ENCODE assay signal across 1 cellular context in genomic region chr20:53550590-53551187, GRCh38.
TF ChIP-seq lines count a peak whose summit lies in the region.

No MANE protein-coding gene starts in this region.

TF ChIP-seq in HepG2, 621 proteins besides CTCF, POLR2A, EP300 and RAD21 (continued from another document and continues in another):
- no peak for TF ChIP-seq ZBTB40 (IDR thresholded peaks at IDR 0.05)
- TF ChIP-seq ZBTB40 (CRISPR knock-in tag; IDR thresholded peaks at IDR 0.05) = 0 out of 2 replicates have a peak, but pooled peaks have one; percentile 6
- no peak for TF ChIP-seq ZSCAN12 (CRISPR knock-in tag; IDR thresholded peaks at IDR 0.05)
- no peak for TF ChIP-seq ZNF7 (CRISPR knock-in tag; IDR thresholded peaks at IDR 0.05)
- TF ChIP-seq, protein P1, sequence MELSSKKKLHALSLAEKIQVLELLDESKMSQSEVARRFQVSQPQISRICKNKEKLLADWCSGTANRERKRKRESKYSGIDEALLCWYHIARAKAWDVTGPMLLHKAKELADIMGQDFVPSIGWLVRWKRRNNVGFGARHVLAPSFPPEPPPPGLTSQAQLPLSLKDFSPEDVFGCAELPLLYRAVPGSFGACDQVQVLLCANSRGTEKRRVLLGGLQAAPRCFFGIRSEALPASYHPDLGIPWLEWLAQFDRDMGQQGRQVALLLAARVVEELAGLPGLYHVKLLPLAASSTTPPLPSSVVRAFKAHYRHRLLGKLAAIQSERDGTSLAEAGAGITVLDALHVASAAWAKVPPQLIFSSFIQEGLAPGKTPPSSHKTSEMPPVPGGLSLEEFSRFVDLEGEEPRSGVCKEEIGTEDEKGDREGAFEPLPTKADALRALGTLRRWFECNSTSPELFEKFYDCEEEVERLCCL (CRISPR knock-in tag; IDR thresholded peaks at IDR 0.05; ENCODE audit: borderline replicate concordance) = no peak
- TF ChIP-seq ZBTB20 (CRISPR knock-in tag; IDR thresholded peaks at IDR 0.05; ENCODE audit: borderline replicate concordance, low read depth) = no peak
- no peak for TF ChIP-seq TBP (CRISPR knock-in tag; IDR thresholded peaks at IDR 0.05)
- 0 out of 2 replicates have a peak, but pooled peaks have one; percentile 37 for TF ChIP-seq KDM1A (CRISPR knock-in tag; IDR thresholded peaks at IDR 0.05)
- 0 out of 2 replicates have a peak, but pooled peaks have one; percentile 48 for TF ChIP-seq MTA1 (CRISPR knock-in tag; IDR thresholded peaks at IDR 0.05; ENCODE audit: borderline replicate concordance)
- TF ChIP-seq ZNF256 (CRISPR knock-in tag; conservative IDR thresholded peaks at IDR 0.05) = no peak
- TF ChIP-seq ZFP90 (CRISPR knock-in tag; IDR thresholded peaks at IDR 0.05; ENCODE audit: borderline replicate concordance) = no peak
- TF ChIP-seq KLF12 (CRISPR knock-in tag; IDR thresholded peaks at IDR 0.05; ENCODE audit: borderline replicate concordance) = no peak
- TF ChIP-seq ZNF670 (CRISPR knock-in tag; IDR thresholded peaks at IDR 0.05; ENCODE audit: borderline replicate concordance) = 0 out of 2 replicates have a peak, but pooled peaks have one; percentile 10
- no peak for TF ChIP-seq MED1 (CRISPR knock-in tag; IDR thresholded peaks at IDR 0.05)
- no peak for TF ChIP-seq KAT2B (IDR thresholded peaks at IDR 0.05; ENCODE audit: borderline replicate concordance, low read depth, low read length)
- TF ChIP-seq FOXA3 (CRISPR knock-in tag; IDR thresholded peaks at IDR 0.05) = peak; percentile 20
- no peak for TF ChIP-seq JUND (CRISPR knock-in tag; IDR thresholded peaks at IDR 0.05)
- TF ChIP-seq ZNF792 (CRISPR knock-in tag; IDR thresholded peaks at IDR 0.05) = no peak
- no peak for TF ChIP-seq SYNCRIP (IDR thresholded peaks at IDR 0.05; ENCODE audit: insufficient read depth, low read depth, low read length)
- no peak for TF ChIP-seq ZNF576 (CRISPR knock-in tag; IDR thresholded peaks at IDR 0.05)
- TF ChIP-seq, protein P2, sequence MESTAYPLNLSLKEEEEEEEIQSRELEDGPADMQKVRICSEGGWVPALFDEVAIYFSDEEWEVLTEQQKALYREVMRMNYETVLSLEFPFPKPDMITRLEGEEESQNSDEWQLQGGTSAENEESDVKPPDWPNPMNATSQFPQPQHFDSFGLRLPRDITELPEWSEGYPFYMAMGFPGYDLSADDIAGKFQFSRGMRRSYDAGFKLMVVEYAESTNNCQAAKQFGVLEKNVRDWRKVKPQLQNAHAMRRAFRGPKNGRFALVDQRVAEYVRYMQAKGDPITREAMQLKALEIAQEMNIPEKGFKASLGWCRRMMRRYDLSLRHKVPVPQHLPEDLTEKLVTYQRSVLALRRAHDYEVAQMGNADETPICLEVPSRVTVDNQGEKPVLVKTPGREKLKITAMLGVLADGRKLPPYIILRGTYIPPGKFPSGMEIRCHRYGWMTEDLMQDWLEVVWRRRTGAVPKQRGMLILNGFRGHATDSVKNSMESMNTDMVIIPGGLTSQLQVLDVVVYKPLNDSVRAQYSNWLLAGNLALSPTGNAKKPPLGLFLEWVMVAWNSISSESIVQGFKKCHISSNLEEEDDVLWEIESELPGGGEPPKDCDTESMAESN (CRISPR knock-in tag; conservative IDR thresholded peaks at IDR 0.05) = peak; percentile 20; the same call in 1 of the 2 replicates
- no peak for TF ChIP-seq ERF (CRISPR knock-in tag; IDR thresholded peaks at IDR 0.05)
- TF ChIP-seq, protein P3, sequence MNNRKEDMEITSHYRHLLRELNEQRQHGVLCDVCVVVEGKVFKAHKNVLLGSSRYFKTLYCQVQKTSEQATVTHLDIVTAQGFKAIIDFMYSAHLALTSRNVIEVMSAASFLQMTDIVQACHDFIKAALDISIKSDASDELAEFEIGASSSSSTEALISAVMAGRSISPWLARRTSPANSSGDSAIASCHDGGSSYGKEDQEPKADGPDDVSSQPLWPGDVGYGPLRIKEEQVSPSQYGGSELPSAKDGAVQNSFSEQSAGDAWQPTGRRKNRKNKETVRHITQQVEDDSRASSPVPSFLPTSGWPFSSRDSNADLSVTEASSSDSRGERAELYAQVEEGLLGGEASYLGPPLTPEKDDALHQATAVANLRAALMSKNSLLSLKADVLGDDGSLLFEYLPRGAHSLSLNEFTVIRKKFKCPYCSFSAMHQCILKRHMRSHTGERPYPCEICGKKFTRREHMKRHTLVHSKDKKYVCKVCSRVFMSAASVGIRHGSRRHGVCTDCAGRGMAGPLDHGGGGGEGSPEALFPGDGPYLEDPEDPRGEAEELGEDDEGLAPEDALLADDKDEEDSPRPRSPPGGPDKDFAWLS (CRISPR knock-in tag; IDR thresholded peaks at IDR 0.05; ENCODE audit: borderline replicate concordance) = no peak
- TF ChIP-seq CENPT (CRISPR knock-in tag; IDR thresholded peaks at IDR 0.05; ENCODE audit: low read depth) = no peak
- TF ChIP-seq ELF3 (CRISPR knock-in tag; IDR thresholded peaks at IDR 0.05) = peak; percentile 25; the same call in 1 of the 2 replicates
- no peak for TF ChIP-seq ZNF225 (CRISPR knock-in tag; IDR thresholded peaks at IDR 0.05)
- no peak for TF ChIP-seq IRX3 (CRISPR knock-in tag; IDR thresholded peaks at IDR 0.05; ENCODE audit: borderline replicate concordance, low read depth)
- TF ChIP-seq ARNT2 (CRISPR knock-in tag; IDR thresholded peaks at IDR 0.05; ENCODE audit: low read depth) = no peak
- no peak; the same call in 1 of the 2 replicates for TF ChIP-seq CREM (IDR thresholded peaks at IDR 0.05)
- no peak for TF ChIP-seq CREM (CRISPR knock-in tag; IDR thresholded peaks at IDR 0.05)
- no peak for TF ChIP-seq SP2 (CRISPR knock-in tag; IDR thresholded peaks at IDR 0.05)
- no peak for TF ChIP-seq GTF2F1 (IDR thresholded peaks at IDR 0.05; ENCODE audit: low read length)
- no peak for TF ChIP-seq RARG (CRISPR knock-in tag; IDR thresholded peaks at IDR 0.05; ENCODE audit: low read depth)
- TF ChIP-seq, protein P4, sequence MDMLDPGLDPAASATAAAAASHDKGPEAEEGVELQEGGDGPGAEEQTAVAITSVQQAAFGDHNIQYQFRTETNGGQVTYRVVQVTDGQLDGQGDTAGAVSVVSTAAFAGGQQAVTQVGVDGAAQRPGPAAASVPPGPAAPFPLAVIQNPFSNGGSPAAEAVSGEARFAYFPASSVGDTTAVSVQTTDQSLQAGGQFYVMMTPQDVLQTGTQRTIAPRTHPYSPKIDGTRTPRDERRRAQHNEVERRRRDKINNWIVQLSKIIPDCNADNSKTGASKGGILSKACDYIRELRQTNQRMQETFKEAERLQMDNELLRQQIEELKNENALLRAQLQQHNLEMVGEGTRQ (IDR thresholded peaks at IDR 0.05; ENCODE audit: low read depth, low read length) = no peak
- TF ChIP-seq, protein P4 (CRISPR knock-in tag; IDR thresholded peaks at IDR 0.05; ENCODE audit: borderline replicate concordance) = no peak
- TF ChIP-seq GABPB1 (CRISPR knock-in tag; IDR thresholded peaks at IDR 0.05) = 0 out of 2 replicates have a peak, but pooled peaks have one; percentile 14
- no peak for TF ChIP-seq PRPF4 (IDR thresholded peaks at IDR 0.05; ENCODE audit: low read depth, low read length, poor library complexity, severe bottlenecking)
- TF ChIP-seq CBFB (CRISPR knock-in tag; IDR thresholded peaks at IDR 0.05) = no peak
- TF ChIP-seq JARID2 (CRISPR knock-in tag; IDR thresholded peaks at IDR 0.05; ENCODE audit: insufficient replicate concordance) = no peak
- no peak for TF ChIP-seq BHLHE40 (IDR thresholded peaks at IDR 0.05; ENCODE audit: low read length)
- peak; percentile 10; the same call in 1 of the 2 replicates for TF ChIP-seq STAG1 (CRISPR knock-in tag; IDR thresholded peaks at IDR 0.05)
- TF ChIP-seq ZFP36 (IDR thresholded peaks at IDR 0.05; ENCODE audit: borderline replicate concordance, low read depth, low read length, partially characterized antibody) = no peak
- peak; percentile 90 for TF ChIP-seq ZNF362 (CRISPR knock-in tag; IDR thresholded peaks at IDR 0.05; ENCODE audit: borderline replicate concordance)
- TF ChIP-seq POGZ (CRISPR knock-in tag; IDR thresholded peaks at IDR 0.05) = no peak
- peak; percentile 45; the same call in 1 of the 2 replicates for TF ChIP-seq ZMYM3 (CRISPR knock-in tag; IDR thresholded peaks at IDR 0.05)
- no peak for TF ChIP-seq ZBTB14 (CRISPR knock-in tag; IDR thresholded peaks at IDR 0.05)
- TF ChIP-seq SMC3 (IDR thresholded peaks at IDR 0.05; ENCODE audit: low read length) = peak; percentile 1; the same call in 1 of the 2 replicates
- no peak for TF ChIP-seq PCBP2 (optimal IDR thresholded peaks at IDR 0.05; ENCODE audit: low read depth, low read length, poor library complexity, severe bottlenecking)
- no peak for TF ChIP-seq RBAK (CRISPR knock-in tag; IDR thresholded peaks at IDR 0.05)
- no peak for TF ChIP-seq ZNF782 (CRISPR knock-in tag; IDR thresholded peaks at IDR 0.05; ENCODE audit: borderline replicate concordance)
- TF ChIP-seq ZNF546 (CRISPR knock-in tag; conservative IDR thresholded peaks at IDR 0.05) = no peak
